8 cellular contexts compared by ENCODE assay signal in genomic region chrX:22081475-22082092, GRCh38. TPM values are rescaled to one million over a fixed set of nuclear protein-coding genes. Genes with fewer than 3 reads are reported as not detected.
DNase-seq lines count a peak whose midpoint lies in the region; ATAC-seq and TF ChIP-seq lines count a peak whose summit lies in the region.

No MANE protein-coding gene starts in this region.

- peak; percentile 64 for TF ChIP-seq CTCF in VCaP (conservative IDR thresholded peaks at IDR 0.05)
- TF ChIP-seq CTCF in mesothelial cell of epicardium (IDR thresholded peaks at IDR 0.05; ENCODE audit: unreplicated experiment): peak; percentile 47
- peak; percentile 20 to 53 (median 35) for TF ChIP-seq CTCF in tibial nerve (IDR thresholded peaks at IDR 0.05)

- no peak overlapping the region for H3K4me3 ChIP-seq in CD4-positive, CD25-positive, alpha-beta regulatory T cell (ENCODE audit: low read depth, low read length)
- no peak overlapping the region for H3K4me3 ChIP-seq in tibial nerve

- no peaks in the 10 kb centered on the region for H3K36me3 Mint-ChIP-seq in CD4-positive, CD25-positive, alpha-beta regulatory T cell
- no peaks in the 10 kb centered on the region for H3K36me3 Mint-ChIP-seq in mesothelial cell of epicardium

- no peak for ATAC-seq in CD4-positive, CD25-positive, alpha-beta regulatory T cell (ENCODE audit: low read depth in 2 of 2)
- no peak for ATAC-seq in HG02642 (IDR thresholded peaks at IDR 0.05; ENCODE audit: poor library complexity, unreplicated experiment)

- H3K4me1 Mint-ChIP-seq in CD4-positive, CD25-positive, alpha-beta regulatory T cell: no peaks in the 10 kb centered on the region
- peaks cover 9% of the 10 kb centered on the region for H3K4me1 Mint-ChIP-seq in mesothelial cell of epicardium

- 33 to 52% methylated on average over 7 of the region's 7 CpGs for WGBS in tibial nerve, 2 donors

- H3K27me3 Mint-ChIP-seq in CD4-positive, CD25-positive, alpha-beta regulatory T cell: no peaks in the 10 kb centered on the region
- no peaks in the 10 kb centered on the region for H3K27me3 Mint-ChIP-seq in mesothelial cell of epicardium (ENCODE audit: low read depth)

- H3K27me3 ChIP-seq in CD4-positive, CD25-positive, alpha-beta regulatory T cell (ENCODE audit: control insufficient read depth, insufficient read depth, low read length): no peaks in the 10 kb centered on the region
- H3K27me3 ChIP-seq in tibial nerve: no peaks in the 10 kb centered on the region

- no peak overlapping the region for H3K4me3 Mint-ChIP-seq in CD4-positive, CD25-positive, alpha-beta regulatory T cell
- H3K4me3 Mint-ChIP-seq in mesothelial cell of epicardium: no peak overlapping the region

- peak; percentile 1 to 52 (median 18) for DNase-seq in CD4-positive, CD25-positive, alpha-beta regulatory T cell
- peak; percentile 33 for DNase-seq in GM19240 (ENCODE audit: insufficient read length, low spot score)
- DNase-seq in LHCN-M2 (ENCODE audit: low read depth): peak; percentile 58
- peak; percentile 73 for DNase-seq in dermis blood vessel endothelial cell
- peak; percentile 23 to 54 for DNase-seq in mesothelial cell of epicardium (ENCODE audit: low spot score in 2 of 2, unreplicated experiment in 2 of 2)
- peak; percentile 30 to 48 for DNase-seq in tibial nerve (ENCODE audit: low spot score in 2 of 2)

- no peak overlapping the region for H3K27ac Mint-ChIP-seq in CD4-positive, CD25-positive, alpha-beta regulatory T cell
- H3K27ac Mint-ChIP-seq in mesothelial cell of epicardium: no peak overlapping the region

- H3K27ac ChIP-seq in CD4-positive, CD25-positive, alpha-beta regulatory T cell (ENCODE audit: insufficient read depth, low read length, poor library complexity, severe bottlenecking): no peak overlapping the region
- H3K27ac ChIP-seq in VCaP (no peak overlapping the region; the same call in 1 of the 2 replicates), tibial nerve (no peak overlapping the region)

- H3K4me1 ChIP-seq in CD4-positive, CD25-positive, alpha-beta regulatory T cell (ENCODE audit: control insufficient read depth, insufficient read depth, low read length, poor library complexity, severe bottlenecking): no peaks in the 10 kb centered on the region
- no peaks in the 10 kb centered on the region for H3K4me1 ChIP-seq in tibial nerve

- H3K9me3 ChIP-seq in CD4-positive, CD25-positive, alpha-beta regulatory T cell (ENCODE audit: control insufficient read depth in 2 of 2, low read length in 2 of 2): no peaks in the 10 kb centered on the region
- no peaks in the 10 kb centered on the region for H3K9me3 ChIP-seq in tibial nerve

- H3K36me3 ChIP-seq in CD4-positive, CD25-positive, alpha-beta regulatory T cell (ENCODE audit: control insufficient read depth, insufficient read depth, low read length): no peaks in the 10 kb centered on the region
- H3K36me3 ChIP-seq in tibial nerve: no peaks in the 10 kb centered on the region

- no peaks in the 10 kb centered on the region for H3K9me3 Mint-ChIP-seq in CD4-positive, CD25-positive, alpha-beta regulatory T cell
- peaks cover 30% of the 10 kb centered on the region for H3K9me3 Mint-ChIP-seq in mesothelial cell of epicardium

- TF ChIP-seq EP300 in tibial nerve (IDR thresholded peaks at IDR 0.05): no peak

- TF ChIP-seq POLR2A in tibial nerve (IDR thresholded peaks at IDR 0.05): no peak

RNA-seq across cellular contexts. Expression of gene PHEX, which starts 49.5 kb away (rescaled TPM):
- total RNA-seq in CD4-positive, CD25-positive, alpha-beta regulatory T cell: 1.0 TPM
- under 1 TPM in 3 of 4 donors, not detected in 1; 0.10 to 0.63 (median 0.30) TPM for polyA plus RNA-seq in CD4-positive, CD25-positive, alpha-beta regulatory T cell
- total RNA-seq in LHCN-M2 (2014; rRNA removed) (0.75 and 0.83 TPM in 2 replicates), dermis blood vessel endothelial cell (under 0.01 and 0.37 TPM in 2 replicates), mesothelial cell of epicardium (0.70 to 1.2 TPM (median 0.96 TPM) in 3 replicates), tibial nerve (under 1 TPM in 2 of 4 donors, not detected in 2; under 0.01 TPM)
- polyA plus RNA-seq in LHCN-M2 (2012): 0.05 TPM

Comparison
In these comparisons a context has a peak if more than half of its experiments do, and no peak if none do; other contexts are left out.
1. DNase-seq: peak in every context shown above with its lines; median percentile 73 in dermis blood vessel endothelial cell; 58 in LHCN-M2; 39 in tibial nerve; 38 in mesothelial cell of epicardium; 33 in GM19240; 18 in CD4-positive, CD25-positive, alpha-beta regulatory T cell.